ENCODE assay signal across 17 cellular contexts in genomic region chr15:100861511-100861991, GRCh38. TPM values are rescaled to one million over a fixed set of nuclear protein-coding genes. Genes with fewer than 3 reads are reported as not detected.
A peak's percentile ranks its signal among the peaks of the same experiment; 100 is the strongest.
DNase-seq lines count a peak whose midpoint lies in the region; ATAC-seq and TF ChIP-seq lines count a peak whose summit lies in the region.
"Had no signal": no experiment of that assay in that cellular context is flagged by ENCODE, and none has a peak within 500 bp of the region (broad histone marks: within the 10 kb centered on the region; RNA-seq: fewer than 3 reads in every experiment).

No MANE protein-coding gene starts in this region.

- H3K4me1 ChIP-seq in neural progenitor cell (no peaks in the 10 kb centered on the region), testis (no peaks in the 10 kb centered on the region)

- H3K9me3 ChIP-seq in neural progenitor cell (ENCODE audit: low read depth) (no peaks in the 10 kb centered on the region), testis (no peaks in the 10 kb centered on the region)
- H3K9me3 ChIP-seq: vagina had no signal

- H3F3A ChIP-seq in neural progenitor cell (ENCODE audit: low read depth) = no peaks in the 10 kb centered on the region

- H3K36me3 Mint-ChIP-seq in neural progenitor cell = no peaks in the 10 kb centered on the region
- H3K36me3 Mint-ChIP-seq: activated naive CD4-positive, alpha-beta T cell treated with anti-CD3 and anti-CD28 coated beads, Interleukin-2, amount 50 U/mL, for 24 hours; stimulated activated effector memory CD8-positive, alpha-beta T cell treated with anti-CD3 and anti-CD28 coated beads, Interleukin-12 subunit alpha, Interleukin-12 subunit beta, amount 100 ng/mL, for 72 hours had no signal

- peaks cover 4% of the 10 kb centered on the region for H3K9me3 Mint-ChIP-seq in neural progenitor cell
- H3K9me3 Mint-ChIP-seq: activated naive CD4-positive, alpha-beta T cell treated with anti-CD3 and anti-CD28 coated beads, Interleukin-2, amount 50 U/mL, for 24 hours; central memory CD8-positive, alpha-beta T cell; stimulated activated effector memory CD8-positive, alpha-beta T cell treated with anti-CD3 and anti-CD28 coated beads, Interleukin-12 subunit alpha, Interleukin-12 subunit beta, amount 100 ng/mL, for 72 hours; T-helper 2 cell treated with Interferon-gamma antibody and Interleukin-4, amounts not matched to agents 5 μg/mL and 100 μg/mL, for 36 hours had no signal

- TF ChIP-seq POLR2A in testis (IDR thresholded peaks at IDR 0.05) = no peak

- no peaks in the 10 kb centered on the region for H3K79me2 ChIP-seq in neural progenitor cell (ENCODE audit: low read depth)

- no peak overlapping the region for H3K27ac Mint-ChIP-seq in neural progenitor cell
- H3K27ac Mint-ChIP-seq: activated naive CD4-positive, alpha-beta T cell treated with anti-CD3 and anti-CD28 coated beads, Interleukin-2, amount 50 U/mL, for 24 hours; stimulated activated effector memory CD8-positive, alpha-beta T cell treated with anti-CD3 and anti-CD28 coated beads, Interleukin-12 subunit alpha, Interleukin-12 subunit beta, amount 100 ng/mL, for 72 hours; T-helper 2 cell treated with Interferon-gamma antibody and Interleukin-4, amounts not matched to agents 5 μg/mL and 100 μg/mL, for 36 hours had no signal

- H3K4me3 ChIP-seq in neural progenitor cell = no peak overlapping the region
- H3K4me3 ChIP-seq in testis = no peak overlapping the region
- H3K4me3 ChIP-seq: vagina had no signal

- H3K36me3 ChIP-seq in neural progenitor cell = no peaks in the 10 kb centered on the region
- H3K36me3 ChIP-seq in testis (ENCODE audit: low read depth, missing control alignments) = no peaks in the 10 kb centered on the region
- H3K36me3 ChIP-seq: vagina had no signal

- DNase-seq in Right ventricle myocardium superior (peak; percentile 71), neural progenitor cell (ENCODE audit: low spot score) (peak; percentile 21), testis (peak; percentile 46), SW 1271 (lab: John Stamatoyannopoulos, UW) (no peak)
- DNase-seq in activated CD4-positive, alpha-beta T cell treated with anti-CD3 and anti-CD28 coated beads for 4 hours = no peak
- DNase-seq: DND-41, glutamatergic neuron, MV-4-11, NCI-H2107, NCI-H82 had no signal

- no peaks in the 10 kb centered on the region for H3K27me3 ChIP-seq in neural progenitor cell
- no peaks in the 10 kb centered on the region for H3K27me3 ChIP-seq in testis
- H3K27me3 ChIP-seq: vagina had no signal

- no peak overlapping the region for H3K9ac ChIP-seq in neural progenitor cell

- peak; percentile 61 for ATAC-seq in Right ventricle myocardium superior (ENCODE audit: poor library complexity)
- no peak for ATAC-seq in GM21515 (IDR thresholded peaks at IDR 0.05; ENCODE audit: unreplicated experiment)
- ATAC-seq: stimulated activated effector memory CD8-positive, alpha-beta T cell treated with anti-CD3 and anti-CD28 coated beads, Interleukin-12 subunit alpha, Interleukin-12 subunit beta, amount 100 ng/mL, for 72 hours had no signal

- intact Hi-C loops in Right ventricle myocardium superior (cut with DNase I) = no loop called here
- intact Hi-C loops in testis (cut with DNase I; ENCODE audit: low total_unique reads) = no loop called here

- H4K20me1 ChIP-seq in neural progenitor cell (ENCODE audit: low read depth) = no peaks in the 10 kb centered on the region

- no peak overlapping the region for H2AFZ ChIP-seq in neural progenitor cell (replicated peaks)

- peaks cover 8% of the 10 kb centered on the region for H3K4me1 Mint-ChIP-seq in neural progenitor cell
- H3K4me1 Mint-ChIP-seq: activated naive CD4-positive, alpha-beta T cell treated with anti-CD3 and anti-CD28 coated beads, Interleukin-2, amount 50 U/mL, for 24 hours; central memory CD8-positive, alpha-beta T cell; stimulated activated effector memory CD8-positive, alpha-beta T cell treated with anti-CD3 and anti-CD28 coated beads, Interleukin-12 subunit alpha, Interleukin-12 subunit beta, amount 100 ng/mL, for 72 hours had no signal

- TF ChIP-seq CTCF in neural progenitor cell (IDR thresholded peaks at IDR 0.05) (no peak), testis (IDR thresholded peaks at IDR 0.05) (no peak)

- 52 to 75% methylated on average over 12 to 16 of the region's 16 CpGs for whole genome bisulfite sequencing in testis, 2 donors

- no peak overlapping the region for H3K4me2 ChIP-seq in neural progenitor cell

- no peak overlapping the region for H3K4me3 Mint-ChIP-seq in neural progenitor cell
- H3K4me3 Mint-ChIP-seq: activated naive CD4-positive, alpha-beta T cell treated with anti-CD3 and anti-CD28 coated beads, Interleukin-2, amount 50 U/mL, for 24 hours; central memory CD8-positive, alpha-beta T cell; stimulated activated effector memory CD8-positive, alpha-beta T cell treated with anti-CD3 and anti-CD28 coated beads, Interleukin-12 subunit alpha, Interleukin-12 subunit beta, amount 100 ng/mL, for 72 hours; T-helper 2 cell treated with Interferon-gamma antibody and Interleukin-4, amounts not matched to agents 5 μg/mL and 100 μg/mL, for 36 hours had no signal

- H3K27me3 Mint-ChIP-seq in neural progenitor cell (ENCODE audit: insufficient read depth, low read depth) = peaks cover 7% of the 10 kb centered on the region
- H3K27me3 Mint-ChIP-seq: activated naive CD4-positive, alpha-beta T cell treated with anti-CD3 and anti-CD28 coated beads, Interleukin-2, amount 50 U/mL, for 24 hours had no signal

- H3K27ac ChIP-seq in angular gyrus (ENCODE audit: low read depth, low read length) (peak overlapping the region; percentile 88), neural progenitor cell (no peak overlapping the region), testis (no peak overlapping the region)
- H3K27ac ChIP-seq: vagina had no signal

RNA-seq across cellular contexts. Expression of gene ALDH1A3, which starts 18.1 kb away (rescaled TPM):
- total RNA-seq in Right ventricle myocardium superior = 2.9 TPM
- total RNA-seq in neural progenitor cell (ENCODE audit: low replicate concordance) = 0.74 and 0.80 TPM in 2 replicates
- 10 to 100 TPM; 42.5 to 69.9 TPM for total RNA-seq in testis
- 29.5 TPM for polyA plus RNA-seq in testis (ENCODE audit: insufficient read depth, low read depth, low replicate concordance)

RNA-seq across cellular contexts. Expression of gene LRRK1, which starts 57.6 kb away (rescaled TPM):
- total RNA-seq in Right ventricle myocardium superior (3.0 TPM), neural progenitor cell (ENCODE audit: low replicate concordance) (0.43 TPM in 1 of 2 replicates, not detected in the other), testis (10 to 100 TPM; 18.8 to 24.6 TPM)
- polyA plus RNA-seq in testis (ENCODE audit: insufficient read depth, low read depth, low replicate concordance) = 23.0 TPM

Comparison
In these comparisons a context has a peak if more than half of its experiments do, and no peak if none do; other contexts are left out.
1. DNase-seq: peak in Right ventricle myocardium superior (single experiment), neural progenitor cell (single experiment) and testis (single experiment); none in activated CD4-positive, alpha-beta T cell treated with anti-CD3 and anti-CD28 coated beads for 4 hours (0 of 2) and SW 1271 (0 of 2).
2. RNA of gene ALDH1A3, which starts 18.1 kb away (total RNA-seq): 42.5 to 69.9 TPM in testis; 2.9 TPM in Right ventricle myocardium superior (single experiment) and 0.74 to 0.80 TPM in neural progenitor cell; every median in the first group is over 10 times any median in the second.